8 cellular contexts compared by ENCODE assay signal in genomic region chr21:17818158-17819113, GRCh38. TPM values are rescaled to one million over a fixed set of nuclear protein-coding genes. Genes with fewer than 3 reads are reported as not detected.
DNase-seq lines count a peak whose midpoint lies in the region; ATAC-seq and TF ChIP-seq lines count a peak whose summit lies in the region.

No MANE protein-coding gene starts in this region.

- peaks cover 12% of the 10 kb centered on the region for H3K4me1 Mint-ChIP-seq in progenitor cell of endocrine pancreas (ENCODE audit: low read depth)

- no peaks in the 10 kb centered on the region for H3K27me3 Mint-ChIP-seq in progenitor cell of endocrine pancreas

- H3K4me3 Mint-ChIP-seq in progenitor cell of endocrine pancreas (ENCODE audit: low read depth), result peak overlapping the region; percentile 96

- H3K4me1 ChIP-seq in RWPE2 (ENCODE audit: insufficient read depth, poor library complexity, severe bottlenecking) (peaks cover 11% of the 10 kb centered on the region), left ventricle myocardium inferior (peaks cover 58% of the 10 kb centered on the region)

- peaks cover 19 to 27% of the 10 kb centered on the region in 2 donors for H3K36me3 Mint-ChIP-seq in activated naive CD4-positive, alpha-beta T cell treated with anti-CD3 and anti-CD28 coated beads, Interleukin-2, amount 50 U/mL, for 72 hours
- H3K36me3 Mint-ChIP-seq in progenitor cell of endocrine pancreas (ENCODE audit: insufficient read depth), result peaks cover 16% of the 10 kb centered on the region

- H3K27ac Mint-ChIP-seq in activated naive CD4-positive, alpha-beta T cell treated with anti-CD3 and anti-CD28 coated beads, Interleukin-2, amount 50 U/mL, for 72 hours, result peak overlapping the region; percentile 94 to 97
- H3K27ac Mint-ChIP-seq in progenitor cell of endocrine pancreas, result peak overlapping the region; percentile 98

- ATAC-seq in GM19025 (IDR thresholded peaks at IDR 0.05; ENCODE audit: low read depth, unreplicated experiment), result peak; percentile 7
- peak; percentile 23 for ATAC-seq in HG03354 (IDR thresholded peaks at IDR 0.05; ENCODE audit: poor library complexity, severe bottlenecking, unreplicated experiment)
- peak; percentile 50 for ATAC-seq in RWPE2 (ENCODE audit: low read depth)
- peak; percentile 4 to 22 for ATAC-seq in activated naive CD4-positive, alpha-beta T cell treated with anti-CD3 and anti-CD28 coated beads, Interleukin-2, amount 50 U/mL, for 72 hours

- DNase-seq in Ammon's horn (ENCODE audit: low spot score) (peak; percentile 42), RWPE2 (ENCODE audit: low spot score) (no peak), left ventricle myocardium inferior (peak; percentile 20), progenitor cell of endocrine pancreas (ENCODE audit: low spot score, unreplicated experiment) (peak; percentile 25), mesenteric fat pad (ENCODE audit: low spot score) (no peak)
- DNase-seq in activated naive CD4-positive, alpha-beta T cell treated with anti-CD3 and anti-CD28 coated beads, Interleukin-2, amount 50 U/mL, for 72 hours (ENCODE audit: low spot score in 2 of 2), result peak; percentile 43 to 68

- H3K36me3 ChIP-seq in RWPE2 (ENCODE audit: low read depth) (peaks cover 27% of the 10 kb centered on the region), left ventricle myocardium inferior (peaks cover 11% of the 10 kb centered on the region)

- H3K4me3 ChIP-seq in RWPE2 (ENCODE audit: severe bottlenecking) (peak overlapping the region; percentile 74), left ventricle myocardium inferior (peak overlapping the region; percentile 84)

- H3K27me3 ChIP-seq in RWPE2 (ENCODE audit: insufficient read depth, poor library complexity, severe bottlenecking) (no peaks in the 10 kb centered on the region), left ventricle myocardium inferior (ENCODE audit: low read depth) (no peaks in the 10 kb centered on the region)

- H3K9me3 ChIP-seq in RWPE2 (ENCODE audit: severe bottlenecking) (no peaks in the 10 kb centered on the region), left ventricle myocardium inferior (replicated peaks) (no peaks in the 10 kb centered on the region)

- peak overlapping the region; percentile 45 for H3K27ac ChIP-seq in RWPE2 (ENCODE audit: poor library complexity, severe bottlenecking)
- peak overlapping the region; percentile 93 for H3K27ac ChIP-seq in left ventricle myocardium inferior (replicated peaks)

- TF ChIP-seq CTCF in RWPE2 (IDR thresholded peaks at IDR 0.05; ENCODE audit: poor library complexity, severe bottlenecking), result no peak
- no peak for TF ChIP-seq CTCF in left ventricle myocardium inferior (IDR thresholded peaks at IDR 0.05; ENCODE audit: borderline replicate concordance)
- TF ChIP-seq CTCF in progenitor cell of endocrine pancreas (IDR thresholded peaks at IDR 0.05; ENCODE audit: unreplicated experiment), result no peak

- intact Hi-C loops in left ventricle myocardium inferior (cut with micrococcal nuclease), result no loop called here

- no peaks in the 10 kb centered on the region for H3K9me3 Mint-ChIP-seq in activated naive CD4-positive, alpha-beta T cell treated with anti-CD3 and anti-CD28 coated beads, Interleukin-2, amount 50 U/mL, for 72 hours
- no peaks in the 10 kb centered on the region for H3K9me3 Mint-ChIP-seq in progenitor cell of endocrine pancreas (ENCODE audit: low read depth)

RNA-seq across cellular contexts. Expression of gene C21orf91, which starts 0.7 kb away (rescaled TPM):
- total RNA-seq in activated naive CD4-positive, alpha-beta T cell treated with anti-CD3 and anti-CD28 coated beads, Interleukin-2, amount 50 U/mL, for 72 hours, result 10 to 100 TPM; 14.4 to 24.4 TPM
- 10.2 TPM for total RNA-seq in left ventricle myocardium inferior
- 32.9 and 33.0 TPM in 2 replicates for total RNA-seq in progenitor cell of endocrine pancreas
- 12.6 TPM for total RNA-seq in mesenteric fat pad

Comparison
In these comparisons a context has a peak if more than half of its experiments do, and no peak if none do; other contexts are left out.
1. DNase-seq: peak in Ammon's horn (single experiment), activated naive CD4-positive, alpha-beta T cell treated with anti-CD3 and anti-CD28 coated beads, Interleukin-2, amount 50 U/mL, for 72 hours (2 of 2), left ventricle myocardium inferior (single experiment) and progenitor cell of endocrine pancreas (single experiment); none in RWPE2 (single experiment) and mesenteric fat pad (single experiment).
2. Peak in every context shown above with its lines, with median percentiles within 50 percentile points of each other: ATAC-seq.